Comparison of ENCODE assay signal across 16 cellular contexts in the genomic region with DNA sequence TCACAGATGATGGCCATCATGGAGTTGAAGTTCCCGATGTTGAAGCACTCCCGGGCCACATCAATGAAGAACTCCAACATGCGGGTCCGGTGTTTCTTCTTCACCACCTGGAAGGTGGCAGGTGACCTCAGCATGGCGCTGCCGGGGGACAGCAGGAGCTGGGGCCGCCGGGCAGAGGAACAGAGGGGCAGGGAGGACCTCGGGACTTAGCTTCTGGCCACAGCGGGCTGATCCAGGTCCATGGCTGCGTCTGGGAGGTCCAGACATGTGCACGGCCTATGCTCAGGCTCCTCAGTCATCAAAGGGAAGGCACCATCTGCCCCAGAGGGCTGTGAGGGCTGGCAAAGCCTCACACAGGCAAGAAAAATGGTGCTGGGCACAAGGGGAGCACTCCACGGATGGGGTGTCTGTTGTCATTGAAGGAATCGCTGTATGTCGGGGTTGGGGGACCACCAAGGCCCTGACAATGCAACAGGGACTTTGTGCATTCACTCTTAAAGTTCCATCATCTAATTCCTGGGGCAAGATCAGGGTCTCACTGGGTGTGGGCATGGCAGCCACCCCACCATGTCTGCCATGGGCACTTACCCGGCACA.
"Had no signal": no experiment of that assay in that cellular context is flagged by ENCODE, and none has a peak within 500 bp of the region (broad histone marks: within the 10 kb centered on the region; RNA-seq: fewer than 3 reads in every experiment).

No MANE protein-coding gene starts in this region.

- H3K4me3 Mint-ChIP-seq: activated naive CD4-positive, alpha-beta T cell treated with anti-CD3 and anti-CD28 coated beads for 36 hours; nephron; WTC11 had no signal

- DNase-seq: activated CD4-positive, alpha-beta T cell treated with anti-CD3 and anti-CD28 coated beads for 4 hours; activated naive CD4-positive, alpha-beta T cell treated with anti-CD3 and anti-CD28 coated beads for 36 hours; activated T-cell treated with anti-CD3 and anti-CD28 coated beads for 4 hours; glutamatergic neuron; hypothalamus; left lung; mesendoderm; occipital lobe; stimulated activated CD4-positive, alpha-beta T cell treated with anti-CD3 and anti-CD28 coated beads, Interleukin-1b, Interleukin-23, amount 100 ng/mL, for 48 hours had no signal

- H3K36me3 ChIP-seq: right lobe of liver, SJSA1 had no signal

- H3K4me1 Mint-ChIP-seq: nephron had no signal

- ATAC-seq: esophagus mucosa, left lung, psoas muscle, right lobe of liver, WTC11 had no signal

- H3K4me1 ChIP-seq: psoas muscle, right lobe of liver, SJSA1 had no signal

- H3K4me3 ChIP-seq: left lung, psoas muscle, right lobe of liver, SJSA1 had no signal

- H3K27me3 ChIP-seq: left lung, right lobe of liver, SJSA1 had no signal

- H3K27ac Mint-ChIP-seq: activated naive CD4-positive, alpha-beta T cell treated with anti-CD3 and anti-CD28 coated beads for 36 hours; activated T-helper 2 cell treated with anti-CD3 and anti-CD28 coated beads, Interferon-gamma antibody, Interleukin-2, Interleukin-4, amounts not matched to agents 10 μg/mL and 5 μg/mL and 100 μg/mL, durations not matched to agents 14 hours and 24 hours and 36 hours; nephron; WTC11 had no signal

- H3K27ac ChIP-seq: left lung, psoas muscle, right lobe of liver, SJSA1 had no signal

- H3K9me3 Mint-ChIP-seq: activated naive CD4-positive, alpha-beta T cell treated with anti-CD3 and anti-CD28 coated beads for 36 hours; activated T-helper 2 cell treated with anti-CD3 and anti-CD28 coated beads, Interferon-gamma antibody, Interleukin-2, Interleukin-4, amounts not matched to agents 10 μg/mL and 5 μg/mL and 100 μg/mL, durations not matched to agents 14 hours and 24 hours and 36 hours; nephron; WTC11 had no signal

- H3K9me3 ChIP-seq: left lung, psoas muscle, right lobe of liver, SJSA1 had no signal
